ENCODE assay signal across 22 cellular contexts in genomic region chr2:13035866-13036265, GRCh38.
DNase-seq lines count a peak whose midpoint lies in the region; ATAC-seq and TF ChIP-seq lines count a peak whose summit lies in the region.
"Had no signal": no experiment of that assay in that cellular context is flagged by ENCODE, and none has a peak within 500 bp of the region (broad histone marks: within the 10 kb centered on the region; RNA-seq: fewer than 3 reads in every experiment).

No MANE protein-coding gene starts in this region.

- no peak overlapping the region for H2AFZ ChIP-seq in osteoblast (ENCODE audit: low read length)

- H3K9me3 ChIP-seq in osteoblast (ENCODE audit: low read depth, low read length): no peaks in the 10 kb centered on the region
- H3K9me3 ChIP-seq: BE2C had no signal

- no peak for TF ChIP-seq CTCF in osteoblast (IDR thresholded peaks at IDR 0.05; ENCODE audit: extremely low read depth, low read depth, low read length)

- no peaks in the 10 kb centered on the region for H3K27me3 ChIP-seq in osteoblast (ENCODE audit: insufficient read depth, low read length)
- H3K27me3 ChIP-seq: BE2C, BLaER1 had no signal

- no peak overlapping the region for H3K4me2 ChIP-seq in osteoblast (ENCODE audit: insufficient read depth, low read length)
- H3K4me2 ChIP-seq: BLaER1 had no signal

- no peak overlapping the region for H3K27ac ChIP-seq in osteoblast (ENCODE audit: low read depth, low read length)
- H3K27ac ChIP-seq: BLaER1 had no signal

- DNase-seq in NCI-H82 treated with DMSO at 0.1 percent for 48 hours (lab: John Stamatoyannopoulos, UW; ENCODE audit: unreplicated experiment): peak; percentile 35
- peak; percentile 62 for DNase-seq in osteoblast (ENCODE audit: insufficient read length, low spot score, missing footprints)
- no peak for DNase-seq in cerebellar cortex (ENCODE audit: low spot score)
- DNase-seq: 8988T; ACHN; BE2C; C1 segment of cervical spinal cord; CD4-positive, alpha-beta memory T cell; CD4-positive, CD25-positive, alpha-beta regulatory T cell; CD8-positive, alpha-beta memory T cell; COR-L47; DMS 273 treated with DMSO at 0.1 percent for 48 hours; DMS153; DMS53; DMS79; DND-41; EL; GDM1 had no signal

- no peaks in the 10 kb centered on the region for H4K20me1 ChIP-seq in osteoblast (ENCODE audit: insufficient read depth, low read length)
- H4K20me1 ChIP-seq: BLaER1 had no signal

- no peaks in the 10 kb centered on the region for H3K36me3 ChIP-seq in osteoblast (ENCODE audit: insufficient read depth, low read length)
- H3K36me3 ChIP-seq: BE2C, BLaER1 had no signal

- no peaks in the 10 kb centered on the region for H3K4me1 ChIP-seq in osteoblast (ENCODE audit: insufficient read depth, low read length)
- H3K4me1 ChIP-seq: BLaER1 had no signal

- ATAC-seq in GM19328 (IDR thresholded peaks at IDR 0.05; ENCODE audit: unreplicated experiment) (no peak), GM18867 (IDR thresholded peaks at IDR 0.05; ENCODE audit: unreplicated experiment) (no peak)
- ATAC-seq: GM12878 had no signal

- no peak overlapping the region for H3K4me3 ChIP-seq in osteoblast (ENCODE audit: insufficient read depth, low read length)
- H3K4me3 ChIP-seq: BLaER1, GM12878 had no signal

- no peaks in the 10 kb centered on the region for H3K79me2 ChIP-seq in osteoblast (ENCODE audit: insufficient read depth, low read length)
